Comparison of ENCODE assay signal across 1 cellular context in the genomic region with DNA sequence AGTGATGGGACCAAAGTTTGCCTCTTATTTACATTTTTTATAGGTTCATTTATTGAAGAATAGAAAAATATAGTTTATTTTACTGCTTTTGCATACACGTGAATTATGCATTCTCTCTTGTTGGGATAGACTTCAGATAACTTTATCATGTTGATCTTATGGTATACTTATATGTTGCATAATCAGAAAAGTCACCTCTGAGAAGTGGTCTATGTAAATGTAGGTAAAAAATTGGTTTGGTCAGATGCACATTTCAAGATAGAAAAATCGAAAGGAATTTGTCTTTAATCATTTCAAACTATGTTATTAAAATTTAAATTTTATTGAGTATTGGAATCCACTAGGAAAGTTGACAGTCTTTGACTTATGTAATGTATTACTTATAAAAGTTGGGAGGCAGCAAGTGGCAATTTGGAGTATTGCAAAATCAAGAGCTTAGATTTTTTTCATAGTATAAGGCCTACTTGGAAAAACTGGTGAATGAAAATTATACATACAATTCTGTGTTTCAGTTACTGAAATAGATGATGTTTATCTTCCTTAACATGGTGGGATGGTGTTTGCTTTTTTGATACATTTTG.
TF ChIP-seq lines count a peak whose summit lies in the region.

No MANE protein-coding gene starts in this region.

TF ChIP-seq in GM23338, 12 proteins besides CTCF, POLR2A, EP300 and RAD21 (continued from another document):
- no peak for TF ChIP-seq ZNF462 (CRISPR knock-in tag; IDR thresholded peaks at IDR 0.05)
- TF ChIP-seq, protein P1, sequence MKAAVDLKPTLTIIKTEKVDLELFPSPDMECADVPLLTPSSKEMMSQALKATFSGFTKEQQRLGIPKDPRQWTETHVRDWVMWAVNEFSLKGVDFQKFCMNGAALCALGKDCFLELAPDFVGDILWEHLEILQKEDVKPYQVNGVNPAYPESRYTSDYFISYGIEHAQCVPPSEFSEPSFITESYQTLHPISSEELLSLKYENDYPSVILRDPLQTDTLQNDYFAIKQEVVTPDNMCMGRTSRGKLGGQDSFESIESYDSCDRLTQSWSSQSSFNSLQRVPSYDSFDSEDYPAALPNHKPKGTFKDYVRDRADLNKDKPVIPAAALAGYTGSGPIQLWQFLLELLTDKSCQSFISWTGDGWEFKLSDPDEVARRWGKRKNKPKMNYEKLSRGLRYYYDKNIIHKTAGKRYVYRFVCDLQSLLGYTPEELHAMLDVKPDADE (IDR thresholded peaks at IDR 0.05) = no peak
- TF ChIP-seq JUNB (IDR thresholded peaks at IDR 0.05; ENCODE audit: unreplicated experiment) = no peak
- TF ChIP-seq EZH2phosphoT487 (IDR thresholded peaks at IDR 0.05; ENCODE audit: unreplicated experiment) = no peak
- TF ChIP-seq ZNF114 (CRISPR knock-in tag; IDR thresholded peaks at IDR 0.05) = no peak
- TF ChIP-seq NANOG (IDR thresholded peaks at IDR 0.05; ENCODE audit: borderline replicate concordance) = no peak
- no peak for TF ChIP-seq ZNF331 (CRISPR knock-in tag; IDR thresholded peaks at IDR 0.05; ENCODE audit: low read depth)
- TF ChIP-seq, protein P2, sequence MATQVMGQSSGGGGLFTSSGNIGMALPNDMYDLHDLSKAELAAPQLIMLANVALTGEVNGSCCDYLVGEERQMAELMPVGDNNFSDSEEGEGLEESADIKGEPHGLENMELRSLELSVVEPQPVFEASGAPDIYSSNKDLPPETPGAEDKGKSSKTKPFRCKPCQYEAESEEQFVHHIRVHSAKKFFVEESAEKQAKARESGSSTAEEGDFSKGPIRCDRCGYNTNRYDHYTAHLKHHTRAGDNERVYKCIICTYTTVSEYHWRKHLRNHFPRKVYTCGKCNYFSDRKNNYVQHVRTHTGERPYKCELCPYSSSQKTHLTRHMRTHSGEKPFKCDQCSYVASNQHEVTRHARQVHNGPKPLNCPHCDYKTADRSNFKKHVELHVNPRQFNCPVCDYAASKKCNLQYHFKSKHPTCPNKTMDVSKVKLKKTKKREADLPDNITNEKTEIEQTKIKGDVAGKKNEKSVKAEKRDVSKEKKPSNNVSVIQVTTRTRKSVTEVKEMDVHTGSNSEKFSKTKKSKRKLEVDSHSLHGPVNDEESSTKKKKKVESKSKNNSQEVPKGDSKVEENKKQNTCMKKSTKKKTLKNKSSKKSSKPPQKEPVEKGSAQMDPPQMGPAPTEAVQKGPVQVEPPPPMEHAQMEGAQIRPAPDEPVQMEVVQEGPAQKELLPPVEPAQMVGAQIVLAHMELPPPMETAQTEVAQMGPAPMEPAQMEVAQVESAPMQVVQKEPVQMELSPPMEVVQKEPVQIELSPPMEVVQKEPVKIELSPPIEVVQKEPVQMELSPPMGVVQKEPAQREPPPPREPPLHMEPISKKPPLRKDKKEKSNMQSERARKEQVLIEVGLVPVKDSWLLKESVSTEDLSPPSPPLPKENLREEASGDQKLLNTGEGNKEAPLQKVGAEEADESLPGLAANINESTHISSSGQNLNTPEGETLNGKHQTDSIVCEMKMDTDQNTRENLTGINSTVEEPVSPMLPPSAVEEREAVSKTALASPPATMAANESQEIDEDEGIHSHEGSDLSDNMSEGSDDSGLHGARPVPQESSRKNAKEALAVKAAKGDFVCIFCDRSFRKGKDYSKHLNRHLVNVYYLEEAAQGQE (IDR thresholded peaks at IDR 0.05; ENCODE audit: unreplicated experiment) = no peak
- TF ChIP-seq POLR2AphosphoS5 (IDR thresholded peaks at IDR 0.05; ENCODE audit: low read depth) = no peak
